Comparison of ENCODE assay signal across 1 cellular context in the genomic region with DNA sequence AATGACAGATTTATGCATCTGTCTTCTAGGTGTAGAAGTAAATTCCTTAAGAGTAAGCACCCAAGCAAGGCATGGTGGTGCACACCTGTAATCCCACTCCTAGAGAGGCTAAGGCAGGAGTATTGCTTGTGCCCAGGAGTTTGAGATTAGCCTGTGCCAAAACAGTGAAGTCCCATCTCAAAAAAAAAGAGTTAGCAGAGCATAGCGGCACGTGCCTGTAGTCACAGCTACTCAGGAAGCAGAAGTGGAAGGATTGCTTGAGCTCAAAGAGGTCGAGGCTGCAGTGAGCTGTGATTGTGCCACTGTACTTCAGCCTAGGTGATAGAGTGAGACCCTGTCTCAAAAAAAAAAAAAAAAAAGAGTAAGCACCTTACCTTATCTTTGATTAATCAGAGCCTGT.
A peak's percentile ranks its signal among the peaks of the same experiment; 100 is the strongest.
TF ChIP-seq lines count a peak whose summit lies in the region.

No MANE protein-coding gene starts in this region.

TF ChIP-seq in GM12878, 131 proteins besides CTCF, POLR2A, EP300 and RAD21 (continued from another document):
- 0 out of 2 replicates have a peak, but pooled peaks have one; percentile 53 for TF ChIP-seq PAX5 (IDR thresholded peaks at IDR 0.05; ENCODE audit: borderline replicate concordance, low read depth, low read length)
- TF ChIP-seq NFIC (IDR thresholded peaks at IDR 0.05; ENCODE audit: low read depth, low read length): no peak
- TF ChIP-seq REST (IDR thresholded peaks at IDR 0.05; ENCODE audit: low read depth, low read length): no peak
- TF ChIP-seq ZNF384 (IDR thresholded peaks at IDR 0.05; ENCODE audit: borderline replicate concordance, low read depth, low read length): no peak
